ENCODE assay signal across 31 cellular contexts in the genomic region with DNA sequence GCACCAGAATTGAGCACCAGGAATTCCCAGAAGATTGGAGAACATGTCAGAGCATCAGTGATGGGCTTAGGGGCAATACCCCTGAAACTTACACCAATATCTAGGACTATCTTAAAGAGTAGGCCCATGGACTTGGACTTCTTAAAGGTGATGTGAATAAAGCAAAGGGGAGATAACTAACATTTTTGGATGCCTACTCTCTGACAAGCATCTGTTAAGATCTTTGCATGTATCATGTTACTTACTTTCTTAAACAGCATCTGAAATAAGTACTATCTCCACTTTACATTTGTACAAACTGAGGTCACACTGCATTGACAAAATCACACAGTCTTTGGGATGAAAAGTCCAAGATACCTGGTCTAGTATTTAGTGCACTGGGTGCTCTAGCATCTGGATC.
"Had no signal": no experiment of that assay in that cellular context is flagged by ENCODE, and none has a peak within 500 bp of the region (broad histone marks: within the 10 kb centered on the region; RNA-seq: fewer than 3 reads in every experiment).

No MANE protein-coding gene starts in this region.

- DNase-seq: activated CD4-positive, alpha-beta memory T cell treated with anti-CD3 and anti-CD28 coated beads, Interleukin-2, amount 10 ng/mL, durations not matched to agents 7 days and 5 days; activated CD4-positive, alpha-beta T cell treated with anti-CD3 and anti-CD28 coated beads for 1 hour; activated CD4-positive, alpha-beta T cell treated with anti-CD3 and anti-CD28 coated beads for 4 hours; activated CD4-positive, alpha-beta T cell treated with anti-CD3 and anti-CD28 coated beads, Interleukin-2, amount 10 ng/mL, durations not matched to agents 7 days and 5 days; activated CD4-positive, alpha-beta T cell treated with anti-CD3 and anti-CD28 coated beads, Interleukin-2, amount 50 U/mL, for 4 hours; activated CD8-positive, alpha-beta memory T cell treated with anti-CD3 and anti-CD28 coated beads, Interleukin-2, amount 50 U/mL, for 48 hours; activated gamma-delta T cell; activated naive CD4-positive, alpha-beta T cell; activated naive CD4-positive, alpha-beta T cell treated with anti-CD3 and anti-CD28 coated beads, Interleukin-2, amount 10 ng/mL, durations not matched to agents 7 days and 5 days; activated naive CD8-positive, alpha-beta T cell treated with anti-CD3 and anti-CD28 coated beads, Interleukin-2, amount 10 ng/mL, durations not matched to agents 7 days and 5 days; activated T-cell treated with anti-CD3 and anti-CD28 coated beads for 4 hours; activated T-cell treated with anti-CD3 and anti-CD28 coated beads, Interleukin-2, amount 50 U/mL, for 24 hours; activated T-cell treated with anti-CD3 and anti-CD28 coated beads, Interleukin-2, amount 50 U/mL, for 72 hours; central memory CD4-positive, alpha-beta T cell; cerebellar nuclear complex; dorsolateral prefrontal cortex; effector memory CD4-positive, alpha-beta T cell; endodermal cell; foreskin fibroblast; head of caudate nucleus; T-helper 2 cell had no signal

- H3K36me3 ChIP-seq: ascending aorta, breast epithelium, cardiac muscle cell had no signal

- H3K4me3 ChIP-seq: ascending aorta, breast epithelium, cardiac muscle cell, coronary artery, dorsolateral prefrontal cortex had no signal

- H3K4me3 Mint-ChIP-seq: activated CD4-positive, alpha-beta memory T cell treated with anti-CD3 and anti-CD28 coated beads, Interleukin-2, amount 10 ng/mL, durations not matched to agents 7 days and 5 days; activated CD4-positive, alpha-beta T cell treated with anti-CD3 and anti-CD28 coated beads, Interleukin-2, amount 10 ng/mL, durations not matched to agents 7 days and 5 days; activated naive CD4-positive, alpha-beta T cell treated with anti-CD3 and anti-CD28 coated beads, Interleukin-2, amount 10 ng/mL, durations not matched to agents 7 days and 5 days; activated naive CD8-positive, alpha-beta T cell treated with anti-CD3 and anti-CD28 coated beads, Interleukin-2, amount 10 ng/mL, durations not matched to agents 7 days and 5 days; activated T-cell treated with anti-CD3 and anti-CD28 coated beads, Interleukin-2, amount 50 U/mL, for 24 hours; activated T-cell treated with anti-CD3 and anti-CD28 coated beads, Interleukin-2, amount 50 U/mL, for 72 hours; brain; dendritic cell treated with granulocyte-macrophage colony-stimulating factor and Interleukin-4, amounts not matched to agents 40 ng/mL and 50 ng/mL, for 4 days; endodermal cell; WTC11 had no signal

- H3K27ac ChIP-seq: ascending aorta, breast epithelium, cardiac muscle cell, coronary artery, dorsolateral prefrontal cortex, VCaP had no signal

- H3K9me3 Mint-ChIP-seq: activated CD4-positive, alpha-beta memory T cell treated with anti-CD3 and anti-CD28 coated beads, Interleukin-2, amount 10 ng/mL, durations not matched to agents 7 days and 5 days; activated CD4-positive, alpha-beta T cell treated with anti-CD3 and anti-CD28 coated beads, Interleukin-2, amount 10 ng/mL, durations not matched to agents 7 days and 5 days; activated naive CD4-positive, alpha-beta T cell treated with anti-CD3 and anti-CD28 coated beads, Interleukin-2, amount 10 ng/mL, durations not matched to agents 7 days and 5 days; activated naive CD4-positive, alpha-beta T cell treated with anti-CD3 and anti-CD28 coated beads, Interleukin-2, amount 50 U/mL, for 72 hours; activated naive CD8-positive, alpha-beta T cell treated with anti-CD3 and anti-CD28 coated beads, Interleukin-2, amount 10 ng/mL, durations not matched to agents 7 days and 5 days; activated T-cell treated with anti-CD3 and anti-CD28 coated beads, Interleukin-2, amount 50 U/mL, for 24 hours; dendritic cell treated with granulocyte-macrophage colony-stimulating factor and Interleukin-4, amounts not matched to agents 40 ng/mL and 50 ng/mL, for 4 days; endodermal cell; WTC11 had no signal

- H3K4me1 ChIP-seq: ascending aorta, breast epithelium had no signal

- H3K36me3 Mint-ChIP-seq: activated naive CD4-positive, alpha-beta T cell treated with anti-CD3 and anti-CD28 coated beads, Interleukin-2, amount 10 ng/mL, durations not matched to agents 7 days and 5 days; activated naive CD4-positive, alpha-beta T cell treated with anti-CD3 and anti-CD28 coated beads, Interleukin-2, amount 50 U/mL, for 72 hours; activated naive CD8-positive, alpha-beta T cell treated with anti-CD3 and anti-CD28 coated beads, Interleukin-2, amount 10 ng/mL, durations not matched to agents 7 days and 5 days; brain; WTC11 had no signal

- H3K4me1 Mint-ChIP-seq: activated CD4-positive, alpha-beta memory T cell treated with anti-CD3 and anti-CD28 coated beads, Interleukin-2, amount 10 ng/mL, durations not matched to agents 7 days and 5 days; activated CD4-positive, alpha-beta T cell treated with anti-CD3 and anti-CD28 coated beads, Interleukin-2, amount 10 ng/mL, durations not matched to agents 7 days and 5 days; activated naive CD4-positive, alpha-beta T cell treated with anti-CD3 and anti-CD28 coated beads, Interleukin-2, amount 10 ng/mL, durations not matched to agents 7 days and 5 days; activated naive CD8-positive, alpha-beta T cell treated with anti-CD3 and anti-CD28 coated beads, Interleukin-2, amount 10 ng/mL, durations not matched to agents 7 days and 5 days; brain; WTC11 had no signal

- H3K27ac Mint-ChIP-seq: activated CD4-positive, alpha-beta memory T cell treated with anti-CD3 and anti-CD28 coated beads, Interleukin-2, amount 10 ng/mL, durations not matched to agents 7 days and 5 days; activated CD4-positive, alpha-beta T cell treated with anti-CD3 and anti-CD28 coated beads, Interleukin-2, amount 10 ng/mL, durations not matched to agents 7 days and 5 days; activated naive CD4-positive, alpha-beta T cell treated with anti-CD3 and anti-CD28 coated beads, Interleukin-2, amount 10 ng/mL, durations not matched to agents 7 days and 5 days; activated naive CD4-positive, alpha-beta T cell treated with anti-CD3 and anti-CD28 coated beads, Interleukin-2, amount 50 U/mL, for 72 hours; activated naive CD8-positive, alpha-beta T cell treated with anti-CD3 and anti-CD28 coated beads, Interleukin-2, amount 10 ng/mL, durations not matched to agents 7 days and 5 days; activated T-cell treated with anti-CD3 and anti-CD28 coated beads, Interleukin-2, amount 50 U/mL, for 24 hours; activated T-cell treated with anti-CD3 and anti-CD28 coated beads, Interleukin-2, amount 50 U/mL, for 72 hours; brain; dendritic cell treated with granulocyte-macrophage colony-stimulating factor and Interleukin-4, amounts not matched to agents 40 ng/mL and 50 ng/mL, for 4 days; endodermal cell; WTC11 had no signal

- H3K9me3 ChIP-seq: ascending aorta had no signal

- ATAC-seq: activated naive CD4-positive, alpha-beta T cell treated with anti-CD3 and anti-CD28 coated beads, Interleukin-2, amount 50 U/mL, for 72 hours; activated T-cell treated with anti-CD3 and anti-CD28 coated beads, Interleukin-2, amount 50 U/mL, for 72 hours; esophagus mucosa; WTC11 had no signal

- H3K27me3 ChIP-seq: ascending aorta, breast epithelium, cardiac muscle cell, dorsolateral prefrontal cortex had no signal
